Comparison of ENCODE assay signal across 1 cellular context in genomic region chr13:56512336-56512735, GRCh38.
A peak's percentile ranks its signal among the peaks of the same experiment; 100 is the strongest.
TF ChIP-seq lines count a peak whose summit lies in the region.

No MANE protein-coding gene starts in this region.

TF ChIP-seq in WTC11, 78 proteins besides CTCF, POLR2A, EP300 and RAD21:
- TF ChIP-seq ZNF121 (CRISPR knock-in tag; IDR thresholded peaks at IDR 0.05) = 0 out of 2 replicates have a peak, but pooled peaks have one; percentile 46
